ENCODE assay signal across 1 cellular context in genomic region chr15:58360421-58361090, GRCh38.
TF ChIP-seq lines count a peak whose summit lies in the region.

No MANE protein-coding gene starts in this region.

TF ChIP-seq in IMR-90, 13 proteins besides CTCF, POLR2A, EP300 and RAD21:
- TF ChIP-seq MAZ (IDR thresholded peaks at IDR 0.05; ENCODE audit: borderline replicate concordance, low read depth, low read length) (no peak), RFX5 (IDR thresholded peaks at IDR 0.05; ENCODE audit: low read depth, low read length) (no peak), MXI1 (IDR thresholded peaks at IDR 0.05; ENCODE audit: borderline replicate concordance, low read depth, low read length) (no peak), CHD1 (IDR thresholded peaks at IDR 0.05; ENCODE audit: low read depth, low read length) (no peak), BHLHE40 (IDR thresholded peaks at IDR 0.05; ENCODE audit: low read depth, low read length) (no peak), ELK1 (IDR thresholded peaks at IDR 0.05; ENCODE audit: borderline replicate concordance, low read depth, low read length) (no peak), RCOR1 (IDR thresholded peaks at IDR 0.05; ENCODE audit: insufficient replicate concordance, low read length) (no peak), USF2 (IDR thresholded peaks at IDR 0.05; ENCODE audit: low read depth, low read length) (no peak), SMC3 (IDR thresholded peaks at IDR 0.05; ENCODE audit: low read depth, low read length) (no peak), CEBPB (IDR thresholded peaks at IDR 0.05; ENCODE audit: low read depth, low read length) (no peak), FOS (IDR thresholded peaks at IDR 0.05; ENCODE audit: low read depth, low read length) (no peak), NFE2L2 (IDR thresholded peaks at IDR 0.05; ENCODE audit: low read depth, low read length) (no peak), MAFK (IDR thresholded peaks at IDR 0.05; ENCODE audit: low read depth, low read length) (no peak)
